Comparison of ENCODE assay signal across 1 cellular context in the genomic region with DNA sequence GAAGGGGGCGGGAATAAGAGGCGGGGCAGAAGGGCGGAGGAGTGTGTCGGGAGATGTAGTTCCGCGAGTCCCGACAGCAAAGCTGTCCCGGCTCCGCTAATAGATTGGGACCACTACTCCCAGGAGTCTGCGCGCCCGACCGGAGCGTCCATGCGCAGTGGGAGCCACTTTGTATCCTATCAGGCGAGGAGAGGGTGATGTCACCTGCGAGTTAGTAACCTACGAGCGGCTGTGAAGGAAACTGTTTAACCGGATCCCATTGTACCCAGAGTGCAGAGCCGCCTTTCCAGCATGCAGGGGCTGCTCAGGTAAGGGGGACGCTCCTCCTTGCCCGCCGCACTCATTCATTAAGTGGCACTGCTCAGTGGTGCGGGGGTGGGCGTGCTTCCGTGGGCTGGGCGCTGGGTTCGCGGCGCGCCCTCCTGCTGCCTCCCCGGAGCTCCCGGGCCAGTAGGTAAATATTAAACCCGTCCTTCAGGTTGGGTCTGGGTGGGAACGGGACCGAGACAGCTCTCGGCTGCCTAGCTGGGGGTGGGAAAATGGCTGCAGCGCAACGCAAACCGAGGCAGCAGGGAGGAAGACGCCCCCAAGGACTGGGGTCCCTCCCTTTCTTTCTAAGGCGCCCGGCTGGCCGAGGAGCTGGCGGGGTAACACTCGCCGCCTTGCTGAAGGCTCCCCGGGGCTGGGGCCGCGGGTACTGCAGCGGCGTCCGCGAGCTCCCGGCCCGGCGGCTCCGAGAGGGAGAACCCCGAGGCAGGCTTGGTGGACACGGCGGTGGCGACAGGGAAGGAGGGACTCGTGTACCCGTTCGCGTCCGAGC.
TF ChIP-seq lines count a peak whose summit lies in the region.

DAAM1 (plus strand) TSS at position 207 of the 820 bp plus-strand sequence. CDS start 74,811 bp downstream, outside the sequence.

TF ChIP-seq in HEK293, 187 proteins besides CTCF, POLR2A, EP300 and RAD21 (continued from another document and continues in another):
- peak; percentile 49 for TF ChIP-seq OSR2 (tag by site-specific recombination; IDR thresholded peaks at IDR 0.05)
- TF ChIP-seq ZNF155 (tag by site-specific recombination; IDR thresholded peaks at IDR 0.05): no peak
- no peak for TF ChIP-seq ZNF362 (tag by site-specific recombination; IDR thresholded peaks at IDR 0.05)
- TF ChIP-seq ZSCAN4 (tag by site-specific recombination; IDR thresholded peaks at IDR 0.05): no peak
- no peak for TF ChIP-seq ZBTB1 (tag by site-specific recombination; IDR thresholded peaks at IDR 0.05)
- TF ChIP-seq ZNF843 (tag by site-specific recombination; IDR thresholded peaks at IDR 0.05): no peak
- TF ChIP-seq GFI1B (tag by site-specific recombination; IDR thresholded peaks at IDR 0.05): no peak
- no peak for TF ChIP-seq MEIS1 (CRISPR knock-in tag; IDR thresholded peaks at IDR 0.05; ENCODE audit: borderline replicate concordance)
- TF ChIP-seq, protein P1, sequence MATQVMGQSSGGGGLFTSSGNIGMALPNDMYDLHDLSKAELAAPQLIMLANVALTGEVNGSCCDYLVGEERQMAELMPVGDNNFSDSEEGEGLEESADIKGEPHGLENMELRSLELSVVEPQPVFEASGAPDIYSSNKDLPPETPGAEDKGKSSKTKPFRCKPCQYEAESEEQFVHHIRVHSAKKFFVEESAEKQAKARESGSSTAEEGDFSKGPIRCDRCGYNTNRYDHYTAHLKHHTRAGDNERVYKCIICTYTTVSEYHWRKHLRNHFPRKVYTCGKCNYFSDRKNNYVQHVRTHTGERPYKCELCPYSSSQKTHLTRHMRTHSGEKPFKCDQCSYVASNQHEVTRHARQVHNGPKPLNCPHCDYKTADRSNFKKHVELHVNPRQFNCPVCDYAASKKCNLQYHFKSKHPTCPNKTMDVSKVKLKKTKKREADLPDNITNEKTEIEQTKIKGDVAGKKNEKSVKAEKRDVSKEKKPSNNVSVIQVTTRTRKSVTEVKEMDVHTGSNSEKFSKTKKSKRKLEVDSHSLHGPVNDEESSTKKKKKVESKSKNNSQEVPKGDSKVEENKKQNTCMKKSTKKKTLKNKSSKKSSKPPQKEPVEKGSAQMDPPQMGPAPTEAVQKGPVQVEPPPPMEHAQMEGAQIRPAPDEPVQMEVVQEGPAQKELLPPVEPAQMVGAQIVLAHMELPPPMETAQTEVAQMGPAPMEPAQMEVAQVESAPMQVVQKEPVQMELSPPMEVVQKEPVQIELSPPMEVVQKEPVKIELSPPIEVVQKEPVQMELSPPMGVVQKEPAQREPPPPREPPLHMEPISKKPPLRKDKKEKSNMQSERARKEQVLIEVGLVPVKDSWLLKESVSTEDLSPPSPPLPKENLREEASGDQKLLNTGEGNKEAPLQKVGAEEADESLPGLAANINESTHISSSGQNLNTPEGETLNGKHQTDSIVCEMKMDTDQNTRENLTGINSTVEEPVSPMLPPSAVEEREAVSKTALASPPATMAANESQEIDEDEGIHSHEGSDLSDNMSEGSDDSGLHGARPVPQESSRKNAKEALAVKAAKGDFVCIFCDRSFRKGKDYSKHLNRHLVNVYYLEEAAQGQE (tag by site-specific recombination; IDR thresholded peaks at IDR 0.05): no peak
- no peak for TF ChIP-seq ZNF132 (tag by site-specific recombination; IDR thresholded peaks at IDR 0.05; ENCODE audit: borderline replicate concordance)
- TF ChIP-seq MZF1 (tag by site-specific recombination; IDR thresholded peaks at IDR 0.05; ENCODE audit: borderline replicate concordance): peak; percentile 90; the same call in 1 of the 2 replicates
- TF ChIP-seq KLF1 (tag by site-specific recombination; IDR thresholded peaks at IDR 0.05): 0 out of 2 replicates have a peak, but pooled peaks have one; percentile 19
- no peak for TF ChIP-seq ZNF837 (tag by site-specific recombination; IDR thresholded peaks at IDR 0.05)
- 0 out of 2 replicates have a peak, but pooled peaks have one; percentile 37 for TF ChIP-seq GLIS2 (tag by site-specific recombination; IDR thresholded peaks at IDR 0.05)
- TF ChIP-seq ZNF473 (tag by site-specific recombination; IDR thresholded peaks at IDR 0.05): no peak
- no peak for TF ChIP-seq ZNF223 (tag by site-specific recombination; IDR thresholded peaks at IDR 0.05)
- no peak for TF ChIP-seq ZNF514 (tag by site-specific recombination; IDR thresholded peaks at IDR 0.05)
- no peak for TF ChIP-seq SETDB1 (IDR thresholded peaks at IDR 0.05; ENCODE audit: insufficient read length, low read length)
- no peak for TF ChIP-seq TCF7L2 (IDR thresholded peaks at IDR 0.05; ENCODE audit: borderline replicate concordance, low read depth, low read length)
- no peak for TF ChIP-seq ZNF561 (tag by site-specific recombination; IDR thresholded peaks at IDR 0.05; ENCODE audit: borderline replicate concordance)
- no peak; the same call in 1 of the 2 replicates for TF ChIP-seq GLIS1 (tag by site-specific recombination; IDR thresholded peaks at IDR 0.05)
- no peak for TF ChIP-seq ZNF274 (IDR thresholded peaks at IDR 0.05; ENCODE audit: low read length)
- no peak for TF ChIP-seq ZNF274 (tag by site-specific recombination; IDR thresholded peaks at IDR 0.05; ENCODE audit: borderline replicate concordance)
- TF ChIP-seq ZNF629 (tag by site-specific recombination; IDR thresholded peaks at IDR 0.05): peak; percentile 13; the same call in 1 of the 2 replicates
- TF ChIP-seq HOXC10 (CRISPR knock-in tag; IDR thresholded peaks at IDR 0.05): no peak
- TF ChIP-seq ZNF341 (tag by site-specific recombination; IDR thresholded peaks at IDR 0.05; ENCODE audit: low read depth): no peak
- TF ChIP-seq, protein P2, sequence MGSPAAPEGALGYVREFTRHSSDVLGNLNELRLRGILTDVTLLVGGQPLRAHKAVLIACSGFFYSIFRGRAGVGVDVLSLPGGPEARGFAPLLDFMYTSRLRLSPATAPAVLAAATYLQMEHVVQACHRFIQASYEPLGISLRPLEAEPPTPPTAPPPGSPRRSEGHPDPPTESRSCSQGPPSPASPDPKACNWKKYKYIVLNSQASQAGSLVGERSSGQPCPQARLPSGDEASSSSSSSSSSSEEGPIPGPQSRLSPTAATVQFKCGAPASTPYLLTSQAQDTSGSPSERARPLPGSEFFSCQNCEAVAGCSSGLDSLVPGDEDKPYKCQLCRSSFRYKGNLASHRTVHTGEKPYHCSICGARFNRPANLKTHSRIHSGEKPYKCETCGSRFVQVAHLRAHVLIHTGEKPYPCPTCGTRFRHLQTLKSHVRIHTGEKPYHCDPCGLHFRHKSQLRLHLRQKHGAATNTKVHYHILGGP (tag by site-specific recombination; IDR thresholded peaks at IDR 0.05): no peak
- no peak for TF ChIP-seq ZNF426 (tag by site-specific recombination; IDR thresholded peaks at IDR 0.05)
- TF ChIP-seq, protein P3, sequence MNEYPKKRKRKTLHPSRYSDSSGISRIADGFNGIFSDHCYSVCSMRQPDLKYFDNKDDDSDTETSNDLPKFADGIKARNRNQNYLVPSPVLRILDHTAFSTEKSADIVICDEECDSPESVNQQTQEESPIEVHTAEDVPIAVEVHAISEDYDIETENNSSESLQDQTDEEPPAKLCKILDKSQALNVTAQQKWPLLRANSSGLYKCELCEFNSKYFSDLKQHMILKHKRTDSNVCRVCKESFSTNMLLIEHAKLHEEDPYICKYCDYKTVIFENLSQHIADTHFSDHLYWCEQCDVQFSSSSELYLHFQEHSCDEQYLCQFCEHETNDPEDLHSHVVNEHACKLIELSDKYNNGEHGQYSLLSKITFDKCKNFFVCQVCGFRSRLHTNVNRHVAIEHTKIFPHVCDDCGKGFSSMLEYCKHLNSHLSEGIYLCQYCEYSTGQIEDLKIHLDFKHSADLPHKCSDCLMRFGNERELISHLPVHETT (tag by site-specific recombination; IDR thresholded peaks at IDR 0.05): no peak
- TF ChIP-seq, protein P4, sequence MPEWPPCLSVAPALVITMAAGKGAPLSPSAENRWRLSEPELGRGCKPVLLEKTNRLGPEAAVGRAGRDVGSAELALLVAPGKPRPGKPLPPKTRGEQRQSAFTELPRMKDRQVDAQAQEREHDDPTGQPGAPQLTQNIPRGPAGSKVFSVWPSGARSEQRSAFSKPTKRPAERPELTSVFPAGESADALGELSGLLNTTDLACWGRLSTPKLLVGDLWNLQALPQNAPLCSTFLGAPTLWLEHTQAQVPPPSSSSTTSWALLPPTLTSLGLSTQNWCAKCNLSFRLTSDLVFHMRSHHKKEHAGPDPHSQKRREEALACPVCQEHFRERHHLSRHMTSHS (tag by site-specific recombination; IDR thresholded peaks at IDR 0.05): no peak
- TF ChIP-seq, protein P5, sequence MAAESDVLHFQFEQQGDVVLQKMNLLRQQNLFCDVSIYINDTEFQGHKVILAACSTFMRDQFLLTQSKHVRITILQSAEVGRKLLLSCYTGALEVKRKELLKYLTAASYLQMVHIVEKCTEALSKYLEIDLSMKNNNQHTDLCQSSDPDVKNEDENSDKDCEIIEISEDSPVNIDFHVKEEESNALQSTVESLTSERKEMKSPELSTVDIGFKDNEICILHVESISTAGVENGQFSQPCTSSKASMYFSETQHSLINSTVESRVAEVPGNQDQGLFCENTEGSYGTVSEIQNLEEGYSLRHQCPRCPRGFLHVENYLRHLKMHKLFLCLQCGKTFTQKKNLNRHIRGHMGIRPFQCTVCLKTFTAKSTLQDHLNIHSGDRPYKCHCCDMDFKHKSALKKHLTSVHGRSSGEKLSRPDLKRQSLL (tag by site-specific recombination; IDR thresholded peaks at IDR 0.05): no peak
- TF ChIP-seq ZNF19 (tag by site-specific recombination; IDR thresholded peaks at IDR 0.05; ENCODE audit: low read depth): no peak
- TF ChIP-seq HOXA7 (CRISPR knock-in tag; IDR thresholded peaks at IDR 0.05; ENCODE audit: borderline replicate concordance): no peak
- no peak for TF ChIP-seq GLI4 (tag by site-specific recombination; IDR thresholded peaks at IDR 0.05)
- TF ChIP-seq BCL11A (tag by site-specific recombination; IDR thresholded peaks at IDR 0.05; ENCODE audit: low read depth): no peak
- 0 out of 2 replicates have a peak, but pooled peaks have one; percentile 59 for TF ChIP-seq ZFP37 (tag by site-specific recombination; IDR thresholded peaks at IDR 0.05)
- TF ChIP-seq ZSCAN16 (tag by site-specific recombination; IDR thresholded peaks at IDR 0.05): no peak
- no peak for TF ChIP-seq ZNF670 (tag by site-specific recombination; IDR thresholded peaks at IDR 0.05; ENCODE audit: low read depth)
- TF ChIP-seq ZNF184 (tag by site-specific recombination; IDR thresholded peaks at IDR 0.05): no peak
- no peak for TF ChIP-seq ZNF621 (tag by site-specific recombination; IDR thresholded peaks at IDR 0.05)
- TF ChIP-seq ZNF501 (tag by site-specific recombination; IDR thresholded peaks at IDR 0.05): peak; percentile 20; the same call in 1 of the 2 replicates
- TF ChIP-seq, protein P6, sequence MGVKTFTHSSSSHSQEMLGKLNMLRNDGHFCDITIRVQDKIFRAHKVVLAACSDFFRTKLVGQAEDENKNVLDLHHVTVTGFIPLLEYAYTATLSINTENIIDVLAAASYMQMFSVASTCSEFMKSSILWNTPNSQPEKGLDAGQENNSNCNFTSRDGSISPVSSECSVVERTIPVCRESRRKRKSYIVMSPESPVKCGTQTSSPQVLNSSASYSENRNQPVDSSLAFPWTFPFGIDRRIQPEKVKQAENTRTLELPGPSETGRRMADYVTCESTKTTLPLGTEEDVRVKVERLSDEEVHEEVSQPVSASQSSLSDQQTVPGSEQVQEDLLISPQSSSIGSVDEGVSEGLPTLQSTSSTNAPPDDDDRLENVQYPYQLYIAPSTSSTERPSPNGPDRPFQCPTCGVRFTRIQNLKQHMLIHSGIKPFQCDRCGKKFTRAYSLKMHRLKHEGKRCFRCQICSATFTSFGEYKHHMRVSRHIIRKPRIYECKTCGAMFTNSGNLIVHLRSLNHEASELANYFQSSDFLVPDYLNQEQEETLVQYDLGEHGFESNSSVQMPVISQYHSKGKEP (tag by site-specific recombination; IDR thresholded peaks at IDR 0.05): no peak
- TF ChIP-seq, protein P7, sequence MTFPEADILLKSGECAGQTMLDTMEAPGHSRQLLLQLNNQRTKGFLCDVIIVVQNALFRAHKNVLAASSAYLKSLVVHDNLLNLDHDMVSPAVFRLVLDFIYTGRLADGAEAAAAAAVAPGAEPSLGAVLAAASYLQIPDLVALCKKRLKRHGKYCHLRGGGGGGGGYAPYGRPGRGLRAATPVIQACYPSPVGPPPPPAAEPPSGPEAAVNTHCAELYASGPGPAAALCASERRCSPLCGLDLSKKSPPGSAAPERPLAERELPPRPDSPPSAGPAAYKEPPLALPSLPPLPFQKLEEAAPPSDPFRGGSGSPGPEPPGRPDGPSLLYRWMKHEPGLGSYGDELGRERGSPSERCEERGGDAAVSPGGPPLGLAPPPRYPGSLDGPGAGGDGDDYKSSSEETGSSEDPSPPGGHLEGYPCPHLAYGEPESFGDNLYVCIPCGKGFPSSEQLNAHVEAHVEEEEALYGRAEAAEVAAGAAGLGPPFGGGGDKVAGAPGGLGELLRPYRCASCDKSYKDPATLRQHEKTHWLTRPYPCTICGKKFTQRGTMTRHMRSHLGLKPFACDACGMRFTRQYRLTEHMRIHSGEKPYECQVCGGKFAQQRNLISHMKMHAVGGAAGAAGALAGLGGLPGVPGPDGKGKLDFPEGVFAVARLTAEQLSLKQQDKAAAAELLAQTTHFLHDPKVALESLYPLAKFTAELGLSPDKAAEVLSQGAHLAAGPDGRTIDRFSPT (tag by site-specific recombination; IDR thresholded peaks at IDR 0.05): no peak
- no peak for TF ChIP-seq ZNF433 (tag by site-specific recombination; IDR thresholded peaks at IDR 0.05; ENCODE audit: low read depth)
- TF ChIP-seq ZNF660 (tag by site-specific recombination; IDR thresholded peaks at IDR 0.05): no peak
- TF ChIP-seq ZNF549 (tag by site-specific recombination; IDR thresholded peaks at IDR 0.05): no peak
- TF ChIP-seq ZBTB7A (tag by site-specific recombination; IDR thresholded peaks at IDR 0.05; ENCODE audit: low read depth): no peak
- peak; percentile 90 for TF ChIP-seq ZNF76 (tag by site-specific recombination; IDR thresholded peaks at IDR 0.05; ENCODE audit: borderline replicate concordance, low read depth)
- no peak for TF ChIP-seq ZBTB21 (tag by site-specific recombination; IDR thresholded peaks at IDR 0.05)
- TF ChIP-seq ZNF707 (tag by site-specific recombination; IDR thresholded peaks at IDR 0.05): no peak
- TF ChIP-seq ZNF121 (tag by site-specific recombination; IDR thresholded peaks at IDR 0.05): 0 out of 2 replicates have a peak, but pooled peaks have one; percentile 23
